ENCODE assay signal across 24 cellular contexts in the genomic region with DNA sequence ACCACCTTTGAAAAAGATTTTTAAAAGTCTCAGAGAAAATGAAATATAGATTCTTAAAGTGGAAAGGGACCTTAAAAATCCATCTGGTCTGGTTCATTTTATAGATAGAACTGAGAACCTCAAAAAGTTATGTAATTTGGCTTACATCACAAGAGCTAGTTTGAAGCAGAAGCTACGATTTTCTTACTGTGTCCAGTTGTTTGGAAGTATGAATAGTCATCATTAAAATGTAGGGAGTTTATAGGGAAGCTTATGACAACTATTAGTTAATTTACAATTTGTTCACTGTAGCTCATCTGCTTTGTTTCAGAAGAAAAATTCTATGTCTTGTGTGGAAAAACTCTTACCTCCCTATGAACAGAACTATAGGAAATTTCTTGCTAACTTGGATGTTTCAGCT. TPM values are rescaled to one million over a fixed set of nuclear protein-coding genes. Genes with fewer than 3 reads are reported as not detected.
DNase-seq lines count a peak whose midpoint lies in the region; ATAC-seq, FAIRE-seq and TF ChIP-seq lines count a peak whose summit lies in the region.
"Had no signal": no experiment of that assay in that cellular context is flagged by ENCODE, and none has a peak within 500 bp of the region (broad histone marks: within the 10 kb centered on the region; RNA-seq: fewer than 3 reads in every experiment).

No MANE protein-coding gene starts in this region.

- DNase-seq in activated naive CD8-positive, alpha-beta T cell treated with anti-CD3 and anti-CD28 coated beads for 36 hours: no peak
- DNase-seq in activated T-helper 1 cell treated with anti-CD3 and anti-CD28 coated beads, Interleukin-12 subunit alpha, Interleukin-12 subunit beta, Interleukin-2, Interleukin-4 antibody, amounts not matched to agents 30 ng/mL and 10 ng/mL and 1 ng/mL, durations not matched to agents 14 hours and 24 hours and 36 hours (ENCODE audit: low spot score): no peak
- DNase-seq in T-helper 2 cell treated with Interferon-gamma antibody and Interleukin-4, amounts not matched to agents 5 μg/mL and 100 μg/mL, for 36 hours (ENCODE audit: low spot score): no peak
- no peak for DNase-seq in globus pallidus (ENCODE audit: low spot score)
- DNase-seq: activated CD4-positive, alpha-beta T cell treated with anti-CD3 and anti-CD28 coated beads for 48 hours; activated CD8-positive, alpha-beta memory T cell treated with anti-CD3 and anti-CD28 coated beads for 24 hours; activated gamma-delta T cell treated with Interleukin-2 at 50 U/mL for 16 hours; amniotic stem cell; DMS53; foreskin melanocyte; GDM1; left ventricle myocardium superior; naive B cell; NCI-H146; NCI-H2107; PC-3; stimulated activated CD4-positive, alpha-beta T cell treated with anti-CD3 and anti-CD28 coated beads, Interleukin-2, amount 100 ng/mL, for 24 hours; transverse colon had no signal

- H3K4me1 Mint-ChIP-seq in activated naive CD8-positive, alpha-beta T cell (ENCODE audit: low read depth): peaks cover 64% of the 10 kb centered on the region
- H3K4me1 Mint-ChIP-seq in activated naive CD8-positive, alpha-beta T cell treated with anti-CD3 and anti-CD28 coated beads for 36 hours: peaks cover 60% of the 10 kb centered on the region
- peaks cover 44% of the 10 kb centered on the region for H3K4me1 Mint-ChIP-seq in activated T-helper 1 cell treated with anti-CD3 and anti-CD28 coated beads, Interleukin-12 subunit alpha, Interleukin-12 subunit beta, Interleukin-2, Interleukin-4 antibody, amounts not matched to agents 30 ng/mL and 10 ng/mL and 1 ng/mL, durations not matched to agents 14 hours and 24 hours and 36 hours (ENCODE audit: low read depth)
- H3K4me1 Mint-ChIP-seq in T-helper 2 cell treated with Interferon-gamma antibody and Interleukin-4, amounts not matched to agents 5 μg/mL and 100 μg/mL, for 36 hours (ENCODE audit: low read depth): peaks cover 38% of the 10 kb centered on the region

- peak; percentile 74 for FAIRE-seq in islet of Langerhans (lab: Jason Lieb, UNC)
- FAIRE-seq: A204.1 had no signal

- H3K27ac Mint-ChIP-seq in activated naive CD8-positive, alpha-beta T cell: peak overlapping the region; percentile 48
- H3K27ac Mint-ChIP-seq in activated naive CD8-positive, alpha-beta T cell treated with anti-CD3 and anti-CD28 coated beads for 36 hours: no peak overlapping the region
- H3K27ac Mint-ChIP-seq in activated T-helper 1 cell treated with anti-CD3 and anti-CD28 coated beads, Interleukin-12 subunit alpha, Interleukin-12 subunit beta, Interleukin-2, Interleukin-4 antibody, amounts not matched to agents 30 ng/mL and 10 ng/mL and 1 ng/mL, durations not matched to agents 14 hours and 24 hours and 36 hours: peak overlapping the region; percentile 25
- no peak overlapping the region for H3K27ac Mint-ChIP-seq in T-helper 2 cell treated with Interferon-gamma antibody and Interleukin-4, amounts not matched to agents 5 μg/mL and 100 μg/mL, for 36 hours

- H3K27me3 Mint-ChIP-seq in activated naive CD8-positive, alpha-beta T cell: no peaks in the 10 kb centered on the region
- no peaks in the 10 kb centered on the region for H3K27me3 Mint-ChIP-seq in activated naive CD8-positive, alpha-beta T cell treated with anti-CD3 and anti-CD28 coated beads for 36 hours
- no peaks in the 10 kb centered on the region for H3K27me3 Mint-ChIP-seq in activated T-helper 1 cell treated with anti-CD3 and anti-CD28 coated beads, Interleukin-12 subunit alpha, Interleukin-12 subunit beta, Interleukin-2, Interleukin-4 antibody, amounts not matched to agents 30 ng/mL and 10 ng/mL and 1 ng/mL, durations not matched to agents 14 hours and 24 hours and 36 hours (ENCODE audit: insufficient read depth)
- no peaks in the 10 kb centered on the region for H3K27me3 Mint-ChIP-seq in T-helper 2 cell treated with Interferon-gamma antibody and Interleukin-4, amounts not matched to agents 5 μg/mL and 100 μg/mL, for 36 hours (ENCODE audit: low read depth)
- H3K27me3 Mint-ChIP-seq: naive B cell had no signal

- no peak for ATAC-seq in HG03520 (IDR thresholded peaks at IDR 0.05; ENCODE audit: unreplicated experiment)
- no peak for ATAC-seq in SK-N-SH treated with all-trans-retinoic acid at 6 μM for 48 hours
- ATAC-seq: left ventricle myocardium superior, PC-3, Right ventricle myocardium inferior had no signal

- H3K9me3 Mint-ChIP-seq in activated naive CD8-positive, alpha-beta T cell (ENCODE audit: low read depth): no peaks in the 10 kb centered on the region
- no peaks in the 10 kb centered on the region for H3K9me3 Mint-ChIP-seq in activated naive CD8-positive, alpha-beta T cell treated with anti-CD3 and anti-CD28 coated beads for 36 hours
- H3K9me3 Mint-ChIP-seq in activated T-helper 1 cell treated with anti-CD3 and anti-CD28 coated beads, Interleukin-12 subunit alpha, Interleukin-12 subunit beta, Interleukin-2, Interleukin-4 antibody, amounts not matched to agents 30 ng/mL and 10 ng/mL and 1 ng/mL, durations not matched to agents 14 hours and 24 hours and 36 hours: no peaks in the 10 kb centered on the region
- H3K9me3 Mint-ChIP-seq in T-helper 2 cell treated with Interferon-gamma antibody and Interleukin-4, amounts not matched to agents 5 μg/mL and 100 μg/mL, for 36 hours: no peaks in the 10 kb centered on the region
- H3K9me3 Mint-ChIP-seq: naive B cell had no signal

- H3K4me3 Mint-ChIP-seq in activated naive CD8-positive, alpha-beta T cell: no peak overlapping the region
- H3K4me3 Mint-ChIP-seq in activated naive CD8-positive, alpha-beta T cell treated with anti-CD3 and anti-CD28 coated beads for 36 hours: no peak overlapping the region
- H3K4me3 Mint-ChIP-seq in activated T-helper 1 cell treated with anti-CD3 and anti-CD28 coated beads, Interleukin-12 subunit alpha, Interleukin-12 subunit beta, Interleukin-2, Interleukin-4 antibody, amounts not matched to agents 30 ng/mL and 10 ng/mL and 1 ng/mL, durations not matched to agents 14 hours and 24 hours and 36 hours: no peak overlapping the region
- no peak overlapping the region for H3K4me3 Mint-ChIP-seq in T-helper 2 cell treated with Interferon-gamma antibody and Interleukin-4, amounts not matched to agents 5 μg/mL and 100 μg/mL, for 36 hours
- H3K4me3 Mint-ChIP-seq: naive B cell had no signal

- intact Hi-C loops in activated T-helper 1 cell treated with anti-CD3 and anti-CD28 coated beads, Interleukin-12 subunit alpha, Interleukin-12 subunit beta, Interleukin-2, Interleukin-4 antibody, amounts not matched to agents 30 ng/mL and 10 ng/mL and 1 ng/mL, durations not matched to agents 14 hours and 24 hours and 36 hours (cut with micrococcal nuclease): loop anchor here (10.0 kb wide), 2 partner anchors 259 to 911 kb away; partner anchors contain the start of gene MAP3K8

- H3K36me3 Mint-ChIP-seq in activated naive CD8-positive, alpha-beta T cell: no peaks in the 10 kb centered on the region
- H3K36me3 Mint-ChIP-seq in activated naive CD8-positive, alpha-beta T cell treated with anti-CD3 and anti-CD28 coated beads for 36 hours: peaks cover 10% of the 10 kb centered on the region
- H3K36me3 Mint-ChIP-seq in activated T-helper 1 cell treated with anti-CD3 and anti-CD28 coated beads, Interleukin-12 subunit alpha, Interleukin-12 subunit beta, Interleukin-2, Interleukin-4 antibody, amounts not matched to agents 30 ng/mL and 10 ng/mL and 1 ng/mL, durations not matched to agents 14 hours and 24 hours and 36 hours (ENCODE audit: low read depth): peaks cover 4% of the 10 kb centered on the region
- H3K36me3 Mint-ChIP-seq in T-helper 2 cell treated with Interferon-gamma antibody and Interleukin-4, amounts not matched to agents 5 μg/mL and 100 μg/mL, for 36 hours (ENCODE audit: low read depth): no peaks in the 10 kb centered on the region
- H3K36me3 Mint-ChIP-seq: naive B cell had no signal

TF ChIP-seq in SK-N-SH treated with all-trans-retinoic acid at 6 μM for 48 hours, 23 proteins besides CTCF, POLR2A, EP300 and RAD21 (continues in another document):
- no peak for TF ChIP-seq TSHZ2 (CRISPR knock-in tag; IDR thresholded peaks at IDR 0.05)
- TF ChIP-seq PPARA (CRISPR knock-in tag; IDR thresholded peaks at IDR 0.05; ENCODE audit: borderline replicate concordance): no peak

RNA-seq across cellular contexts. Expression of gene ZEB1, which starts 26.9 kb away (rescaled TPM):
- total RNA-seq in activated naive CD8-positive, alpha-beta T cell treated with anti-CD3 and anti-CD28 coated beads for 36 hours: 10 to 100 TPM; 23.5 to 27.8 TPM
- 70.8 and 79.8 TPM in 2 replicates for total RNA-seq in activated T-helper 1 cell treated with anti-CD3 and anti-CD28 coated beads, Interleukin-12 subunit alpha, Interleukin-12 subunit beta, Interleukin-2, Interleukin-4 antibody, amounts not matched to agents 30 ng/mL and 10 ng/mL and 1 ng/mL, durations not matched to agents 14 hours and 24 hours and 36 hours

Comparison
In these comparisons a context has a peak if more than half of its experiments do, and no peak if none do; other contexts are left out.
1. H3K27ac Mint-ChIP-seq: peak in activated naive CD8-positive, alpha-beta T cell (single experiment) and activated T-helper 1 cell treated with anti-CD3 and anti-CD28 coated beads, Interleukin-12 subunit alpha, Interleukin-12 subunit beta, Interleukin-2, Interleukin-4 antibody, amounts not matched to agents 30 ng/mL and 10 ng/mL and 1 ng/mL, durations not matched to agents 14 hours and 24 hours and 36 hours (single experiment); none in activated naive CD8-positive, alpha-beta T cell treated with anti-CD3 and anti-CD28 coated beads for 36 hours (single experiment) and T-helper 2 cell treated with Interferon-gamma antibody and Interleukin-4, amounts not matched to agents 5 μg/mL and 100 μg/mL, for 36 hours (single experiment).